8 cellular contexts compared by ENCODE assay signal in the genomic region with DNA sequence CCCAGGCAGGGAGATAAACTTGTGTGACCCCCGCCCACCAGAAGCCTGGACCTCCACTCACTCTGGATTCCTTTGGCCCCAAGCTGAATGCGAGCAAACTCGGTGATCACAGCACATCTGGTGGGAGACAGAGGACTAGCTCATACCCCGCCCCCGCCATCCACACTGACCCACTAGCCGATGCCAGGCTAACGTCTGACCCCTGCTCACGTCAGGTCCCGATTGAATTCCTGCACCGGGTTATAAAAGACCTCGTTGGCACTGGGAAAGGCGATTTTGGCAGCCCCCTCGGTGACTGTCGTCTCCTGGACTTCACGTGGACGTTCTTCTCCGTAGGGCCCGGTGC. TPM values are rescaled to one million over a fixed set of nuclear protein-coding genes. Genes with fewer than 3 reads are reported as not detected.
DNase-seq lines count a peak whose midpoint lies in the region; ATAC-seq and TF ChIP-seq lines count a peak whose summit lies in the region.

No MANE protein-coding gene starts in this region.

- intact Hi-C loops in activated CD4-positive, alpha-beta T cell treated with anti-CD3 and anti-CD28 coated beads, Interleukin-2, amount 10 ng/mL, durations not matched to agents 24 days and 14 days (cut with micrococcal nuclease), result loop anchor here (1.0 kb wide), 1 partner anchor 12 kb away; no protein-coding TSS in a partner anchor
- intact Hi-C loops in right lobe of liver (cut with DNase I), result no loop called here

- peaks cover 25% of the 10 kb centered on the region for H3K4me1 Mint-ChIP-seq in activated CD4-positive, alpha-beta T cell treated with anti-CD3 and anti-CD28 coated beads, Interleukin-2, amount 10 ng/mL, durations not matched to agents 24 days and 14 days

- H3K4me1 ChIP-seq in right lobe of liver, result peaks cover 0 to 16% (median 7%) of the 10 kb centered on the region in 4 donors
- peaks cover 14% of the 10 kb centered on the region for H3K4me1 ChIP-seq in thymus (ENCODE audit: control insufficient read depth, insufficient read depth, low read length)

- H3K9me3 Mint-ChIP-seq in activated CD4-positive, alpha-beta T cell treated with anti-CD3 and anti-CD28 coated beads, Interleukin-2, amount 10 ng/mL, durations not matched to agents 24 days and 14 days, result no peaks in the 10 kb centered on the region

- no peak for DNase-seq in activated CD4-positive, alpha-beta T cell treated with anti-CD3 and anti-CD28 coated beads, Interleukin-2, amount 10 ng/mL, durations not matched to agents 24 days and 14 days
- no peak for DNase-seq in activated CD4-positive, alpha-beta T cell treated with anti-CD3 and anti-CD28 coated beads, Interleukin-2, amount 50 U/mL, for 48 hours
- DNase-seq in right lobe of liver (peak in 1 of 3 donors; percentile 46), NCI-H2081 treated with DMSO at 0.1 percent for 48 hours (lab: John Stamatoyannopoulos, UW) (no peak)

- H3K36me3 Mint-ChIP-seq in activated CD4-positive, alpha-beta T cell treated with anti-CD3 and anti-CD28 coated beads, Interleukin-2, amount 10 ng/mL, durations not matched to agents 24 days and 14 days (ENCODE audit: low read depth), result peaks cover 34% of the 10 kb centered on the region

- H3K27ac Mint-ChIP-seq in activated CD4-positive, alpha-beta T cell treated with anti-CD3 and anti-CD28 coated beads, Interleukin-2, amount 10 ng/mL, durations not matched to agents 24 days and 14 days, result peak overlapping the region; percentile 97

- no peaks in the 10 kb centered on the region for H3K27me3 Mint-ChIP-seq in activated CD4-positive, alpha-beta T cell treated with anti-CD3 and anti-CD28 coated beads, Interleukin-2, amount 10 ng/mL, durations not matched to agents 24 days and 14 days

- no peaks in the 10 kb centered on the region for H3K9me3 ChIP-seq in right lobe of liver
- no peaks in the 10 kb centered on the region for H3K9me3 ChIP-seq in thymus (ENCODE audit: control insufficient read depth)

- peaks cover 0 to 18% (median 0%) of the 10 kb centered on the region in 4 donors for H3K36me3 ChIP-seq in right lobe of liver
- H3K36me3 ChIP-seq in thymus (ENCODE audit: control insufficient read depth, insufficient read depth), result peaks cover 7% of the 10 kb centered on the region

- no peak for TF ChIP-seq POLR2A in right lobe of liver (IDR thresholded peaks at IDR 0.05)

- H3K27ac ChIP-seq in angular gyrus (ENCODE audit: low read depth, low read length) (peak overlapping the region; percentile 58), right lobe of liver (peak overlapping the region in 2 of 3 donors; percentile 17 to 21), thymus (ENCODE audit: low read depth) (no peak overlapping the region)

- ATAC-seq in right lobe of liver (no peak), GM18870 (IDR thresholded peaks at IDR 0.05; ENCODE audit: unreplicated experiment) (no peak), HG02970 (IDR thresholded peaks at IDR 0.05; ENCODE audit: low FRiP score, unreplicated experiment) (no peak)

- no peak for TF ChIP-seq CTCF in right lobe of liver (IDR thresholded peaks at IDR 0.05)

- peak overlapping the region; percentile 97 for H3K4me3 Mint-ChIP-seq in activated CD4-positive, alpha-beta T cell treated with anti-CD3 and anti-CD28 coated beads, Interleukin-2, amount 10 ng/mL, durations not matched to agents 24 days and 14 days

- H3K27me3 ChIP-seq in right lobe of liver (no peaks in the 10 kb centered on the region), thymus (ENCODE audit: control insufficient read depth, insufficient read depth) (no peaks in the 10 kb centered on the region)

- 29% methylated on average over 1 of the region's 18 CpGs for WGBS in right lobe of liver (ENCODE audit: insufficient coverage, low coverage, low lambda C conversion rate, missing lambda C conversion rate)
- WGBS in thymus, result 5% methylated on average over 18 of the region's 18 CpGs

- H3K4me3 ChIP-seq in right lobe of liver, result peak overlapping the region; percentile 97 to 99 (median 98)
- peak overlapping the region; percentile 88 for H3K4me3 ChIP-seq in thymus (ENCODE audit: low read length)

RNA-seq across cellular contexts. Expression of a gene that starts 0.6 kb away (rescaled TPM):
- 153 and 155 TPM in 2 replicates for total RNA-seq in activated CD4-positive, alpha-beta T cell treated with anti-CD3 and anti-CD28 coated beads, Interleukin-2, amount 10 ng/mL, durations not matched to agents 24 days and 14 days
- total RNA-seq in right lobe of liver, result 10 to 100 TPM; 15.0 to 20.5 (median 17.2) TPM
- 69.9 TPM for polyA plus RNA-seq in thymus

RNA-seq across cellular contexts. Expression of a gene that starts 2.2 kb away (rescaled TPM):
- total RNA-seq in activated CD4-positive, alpha-beta T cell treated with anti-CD3 and anti-CD28 coated beads, Interleukin-2, amount 10 ng/mL, durations not matched to agents 24 days and 14 days, result 118 and 121 TPM in 2 replicates
- 10 to 100 TPM; 19.2 to 30.3 (median 26.4) TPM for total RNA-seq in right lobe of liver
- 17.5 TPM for polyA plus RNA-seq in thymus

RNA-seq across cellular contexts. Expression of a gene that starts 13.3 kb away (rescaled TPM):
- 2.1 and 2.4 TPM in 2 replicates for total RNA-seq in activated CD4-positive, alpha-beta T cell treated with anti-CD3 and anti-CD28 coated beads, Interleukin-2, amount 10 ng/mL, durations not matched to agents 24 days and 14 days
- total RNA-seq in right lobe of liver, result 1 to 10 TPM; 1.1 to 3.7 (median 2.3) TPM
- polyA plus RNA-seq in thymus, result 14.0 TPM

RNA-seq across cellular contexts. Expression of a gene that starts 34.3 kb away (rescaled TPM):
- total RNA-seq in activated CD4-positive, alpha-beta T cell treated with anti-CD3 and anti-CD28 coated beads, Interleukin-2, amount 10 ng/mL, durations not matched to agents 24 days and 14 days, result 66.2 and 73.5 TPM in 2 replicates
- 10 to 100 TPM; 18.2 to 41.5 (median 23.4) TPM for total RNA-seq in right lobe of liver
- polyA plus RNA-seq in thymus, result 101 TPM

RNA-seq across cellular contexts. Expression of a gene that starts 34.3 kb away (rescaled TPM):
- total RNA-seq in activated CD4-positive, alpha-beta T cell treated with anti-CD3 and anti-CD28 coated beads, Interleukin-2, amount 10 ng/mL, durations not matched to agents 24 days and 14 days, result 161 TPM in 2 replicates
- 10 to 100 TPM; 19.1 to 86.6 (median 23.8) TPM for total RNA-seq in right lobe of liver
- 92.7 TPM for polyA plus RNA-seq in thymus
